Comparison of ENCODE assay signal across 21 cellular contexts in genomic region chr18:78789850-78790249, GRCh38.
DNase-seq lines count a peak whose midpoint lies in the region; ATAC-seq, FAIRE-seq and TF ChIP-seq lines count a peak whose summit lies in the region.
"Had no signal": no experiment of that assay in that cellular context is flagged by ENCODE, and none has a peak within 500 bp of the region (broad histone marks: within the 10 kb centered on the region; RNA-seq: fewer than 3 reads in every experiment).

No MANE protein-coding gene starts in this region.

- H2BK12ac ChIP-seq in neuronal stem cell (ENCODE audit: low read length): no peak overlapping the region

- H2AK5ac ChIP-seq in neuronal stem cell (ENCODE audit: low read depth, low read length): no peak overlapping the region

- no peak overlapping the region for H3K23ac ChIP-seq in neuronal stem cell (ENCODE audit: low read depth, low read length, poor library complexity)

- no peak overlapping the region for H3K27ac ChIP-seq in neuronal stem cell (replicated peaks; ENCODE audit: low read length)
- H3K27ac ChIP-seq in thoracic aorta: peak overlapping the region in 1 of 2 donors; percentile 22
- no peak overlapping the region for H3K27ac ChIP-seq in HepG2 (ENCODE audit: extremely low read length, insufficient read depth, low read length)
- H3K27ac ChIP-seq: 22Rv1, A549, C4-2B had no signal

- BruUV-seq in HepG2 (replicated peaks; lab: Mats Ljungman, UMichigan): no TSS peak

- TF ChIP-seq EP300 in HepG2 (IDR thresholded peaks at IDR 0.05; ENCODE audit: low read depth in 2 of 2, low read length in 2 of 2) (no peak), HepG2 (CRISPR knock-in tag; IDR thresholded peaks at IDR 0.05; ENCODE audit: borderline replicate concordance) (no peak)

- no peaks in the 10 kb centered on the region for H4K20me1 ChIP-seq in HepG2 (ENCODE audit: insufficient read depth, low read length)

- TF ChIP-seq CTCF in thoracic aorta (IDR thresholded peaks at IDR 0.05) (no peak), HepG2 (CRISPR knock-in tag; IDR thresholded peaks at IDR 0.05) (no peak)

- no peak overlapping the region for H2BK15ac ChIP-seq in neuronal stem cell (ENCODE audit: low read length)

- WGBS in neuronal stem cell (ENCODE audit: extremely low coverage in 2 of 2, insufficient read length in 2 of 2, insufficient replicate concordance in 1 of 2), 2 donors: no CpG with 5 or more reads among the region's 11 CpGs
- 19% methylated on average over 8 of the region's 11 CpGs for WGBS in HepG2 (ENCODE audit: low lambda C conversion rate)

- no peaks in the 10 kb centered on the region for H3K79me2 ChIP-seq in HepG2 (ENCODE audit: insufficient read depth, low read length)

- POLR2A ChIA-PET in HepG2 (lab: Yijun Ruan, JAX): no interaction called here

- no peak for TF ChIP-seq POLR2A in HepG2 (IDR thresholded peaks at IDR 0.05; ENCODE audit: insufficient read depth in 1 of 2, low read depth in 2 of 2, low read length in 2 of 2)

- no peak overlapping the region for H4K8ac ChIP-seq in neuronal stem cell (ENCODE audit: low read depth, low read length)

- H3K36me3 ChIP-seq in neuronal stem cell (replicated peaks in 1 of 2; ENCODE audit: control insufficient read depth in 2 of 2, insufficient read depth in 2 of 2, low read length in 2 of 2): no peaks in the 10 kb centered on the region
- H3K36me3 ChIP-seq in thoracic aorta: no peaks in the 10 kb centered on the region
- no peaks in the 10 kb centered on the region for H3K36me3 ChIP-seq in HepG2 (replicated peaks in 1 of 2; ENCODE audit: control insufficient read depth in 1 of 2, insufficient read depth in 2 of 2, low read length in 2 of 2)

- no peak overlapping the region for H3K14ac ChIP-seq in neuronal stem cell (ENCODE audit: low read length)

- in situ Hi-C loops in HepG2 (cut with HindIII; ENCODE audit: extremely low pct_ligation_motif_present, low pct_unique_long_range_greater_than_20kb): no loop called here

- peak; percentile 36 for DNase-seq in activated effector memory CD4-positive, alpha-beta T cell treated with anti-CD3 and anti-CD28 coated beads, Interleukin-2, amount 50 U/mL, for 16 hours
- DNase-seq in activated effector memory CD4-positive, alpha-beta T cell treated with Interleukin-2 at 50 U/mL for 16 hours: no peak
- DNase-seq in neuronal stem cell (ENCODE audit: low spot score) (no peak), thoracic aorta (ENCODE audit: low spot score) (no peak), NCI-H524 treated with DMSO at 0.1 percent for 48 hours (lab: John Stamatoyannopoulos, UW) (no peak), RCC 7860 (ENCODE audit: low spot score) (no peak), HepG2 (ENCODE audit: low spot score) (no peak)
- DNase-seq: AML-193; CD4-positive, alpha-beta memory T cell; DMS153; DMS79; GDM1; GOT3; H7; HFFc6 had no signal

- peak overlapping the region; percentile 45 for H3K18ac ChIP-seq in neuronal stem cell (ENCODE audit: low read length)

- no peak for TF ChIP-seq RAD21 in HepG2 (CRISPR knock-in tag; IDR thresholded peaks at IDR 0.05)

- H3K4me2 ChIP-seq in neuronal stem cell (ENCODE audit: insufficient read depth, low read length, poor library complexity, severe bottlenecking) (no peak overlapping the region), HepG2 (ENCODE audit: low read depth, low read length) (no peak overlapping the region)
- H3K4me2 ChIP-seq: A549 had no signal

- no peak overlapping the region for H2BK5ac ChIP-seq in neuronal stem cell (ENCODE audit: low read length)

- H3K27me3 ChIP-seq in neuronal stem cell (ENCODE audit: control insufficient read depth in 3 of 3, insufficient read depth in 3 of 3, low read depth in 1 of 3, low read length in 3 of 3) (no peaks in the 10 kb centered on the region), thoracic aorta (replicated peaks; ENCODE audit: insufficient read depth) (no peaks in the 10 kb centered on the region), HepG2 (ENCODE audit: control insufficient read depth in 1 of 2, insufficient read depth in 2 of 2, low read length in 2 of 2) (peaks cover 3 to 44% of the 10 kb centered on the region in 2 experiments; a peak in 3 of 5 replicates)

- no peak overlapping the region for H4K91ac ChIP-seq in neuronal stem cell (ENCODE audit: low read depth, low read length, poor library complexity)

- H2BK120ac ChIP-seq in neuronal stem cell (ENCODE audit: low read depth, low read length): no peak overlapping the region

- no peak overlapping the region for H2AFZ ChIP-seq in neuronal stem cell (ENCODE audit: low read length)
- H2AFZ ChIP-seq in HepG2 (ENCODE audit: low read length): no peak overlapping the region

- H3K4me1 ChIP-seq in neuronal stem cell (ENCODE audit: control insufficient read depth in 2 of 2, insufficient read depth in 1 of 2, low read depth in 1 of 2, low read length in 2 of 2) (no peaks in the 10 kb centered on the region), thoracic aorta (ENCODE audit: control insufficient read depth in 1 of 2, low read depth in 2 of 2) (peaks cover 8 to 29% of the 10 kb centered on the region in 2 donors), HepG2 (ENCODE audit: insufficient read depth, low read length) (no peaks in the 10 kb centered on the region)
- H3K4me1 ChIP-seq: A549 had no signal

- no peak overlapping the region for H3K4me3 ChIP-seq in neuronal stem cell (ENCODE audit: low read length in 2 of 2)
- H3K4me3 ChIP-seq in thoracic aorta: peak overlapping the region; percentile 9
- H3K4me3 ChIP-seq in HepG2 (replicated peaks in 1 of 3; ENCODE audit: insufficient read depth in 1 of 3, low read depth in 2 of 3, low read length in 3 of 3): no peak overlapping the region
- H3K4me3 ChIP-seq: A549 had no signal

- intact Hi-C loops in HepG2 (cut with micrococcal nuclease; ENCODE audit: unreplicated experiment): no loop called here

- H3K4ac ChIP-seq in neuronal stem cell (ENCODE audit: low read length): no peak overlapping the region

- H3K9ac ChIP-seq in neuronal stem cell (ENCODE audit: low read depth, low read length, poor library complexity) (no peak overlapping the region), HepG2 (ENCODE audit: insufficient read depth, low read depth, low read length) (no peak overlapping the region)

- FAIRE-seq in RCC 7860 (lab: Jason Lieb, UNC): no peak
- no peak for FAIRE-seq in HepG2 (lab: Jason Lieb, UNC)
- FAIRE-seq: A549, GM12892, GM18507 had no signal

- CTCF ChIA-PET in HepG2 (lab: Yijun Ruan, JAX; ENCODE audit: low intra/inter-chr PET ratio, low total read pairs): no interaction called here

- H3K9me3 ChIP-seq in neuronal stem cell (replicated peaks in 1 of 2; ENCODE audit: control insufficient read depth in 2 of 2, insufficient read depth in 1 of 2, low read depth in 1 of 2, low read length in 2 of 2) (no peaks in the 10 kb centered on the region), thoracic aorta (no peaks in the 10 kb centered on the region), HepG2 (ENCODE audit: low read length) (no peaks in the 10 kb centered on the region)
- H3K9me3 ChIP-seq: A549 had no signal

- no peaks in the 10 kb centered on the region for H3K79me1 ChIP-seq in neuronal stem cell (ENCODE audit: low read depth, low read length)

- ATAC-seq in thoracic aorta (ENCODE audit: insufficient number of reproducible peaks, low FRiP score, low read depth): no peak
- ATAC-seq in HepG2: no peak
- ATAC-seq: A549, HCT116 had no signal

TF ChIP-seq in HepG2, 621 proteins besides CTCF, POLR2A, EP300 and RAD21 (continues in another document):
- TF ChIP-seq ZNF510 (CRISPR knock-in tag; IDR thresholded peaks at IDR 0.05; ENCODE audit: low read depth): no peak
- no peak for TF ChIP-seq ZFP37 (CRISPR knock-in tag; IDR thresholded peaks at IDR 0.05; ENCODE audit: borderline replicate concordance)
- no peak for TF ChIP-seq RBAK (CRISPR knock-in tag; IDR thresholded peaks at IDR 0.05)
- TF ChIP-seq E2F5 (CRISPR knock-in tag; conservative IDR thresholded peaks at IDR 0.05): no peak
- TF ChIP-seq ZNF687 (CRISPR knock-in tag; IDR thresholded peaks at IDR 0.05): no peak
- TF ChIP-seq NR2F6 (IDR thresholded peaks at IDR 0.05): no peak
- TF ChIP-seq NR2F6 (CRISPR knock-in tag; IDR thresholded peaks at IDR 0.05): no peak
- no peak for TF ChIP-seq ZNF382 (CRISPR knock-in tag; IDR thresholded peaks at IDR 0.05; ENCODE audit: borderline replicate concordance)
- TF ChIP-seq FLYWCH1 (CRISPR knock-in tag; IDR thresholded peaks at IDR 0.05): no peak
- TF ChIP-seq ZNF782 (CRISPR knock-in tag; IDR thresholded peaks at IDR 0.05; ENCODE audit: borderline replicate concordance): no peak
